19 cellular contexts compared by ENCODE assay signal in genomic region chr1:12003762-12004161, GRCh38. TPM values are rescaled to one million over a fixed set of nuclear protein-coding genes. Genes with fewer than 3 reads are reported as not detected.
"Had no signal": no experiment of that assay in that cellular context is flagged by ENCODE, and none has a peak within 500 bp of the region (broad histone marks: within the 10 kb centered on the region; RNA-seq: fewer than 3 reads in every experiment).

No MANE protein-coding gene starts in this region.

- H3K4me1 ChIP-seq: gastrocnemius medialis, right atrium auricular region, sigmoid colon, tibial artery, vagina had no signal

- H3K27me3 Mint-ChIP-seq: naive thymus-derived CD4-positive, alpha-beta T cell had no signal

- H3K4me3 Mint-ChIP-seq: naive thymus-derived CD4-positive, alpha-beta T cell had no signal

- H3K9me3 Mint-ChIP-seq: naive thymus-derived CD4-positive, alpha-beta T cell had no signal

- DNase-seq: effector memory CD4-positive, alpha-beta T cell; gastrocnemius medialis; islet precursor cell; mammary epithelial cell; naive thymus-derived CD4-positive, alpha-beta T cell; sigmoid colon; stimulated activated CD4-positive, alpha-beta T cell treated with anti-CD3 and anti-CD28 coated beads, Interleukin-2, amount 100 ng/mL, for 24 hours; stimulated activated naive CD8-positive, alpha-beta T cell treated with anti-CD3 and anti-CD28 coated beads, Interleukin-15, Interleukin-2, amounts not matched to agents 100 U/mL and 50 U/mL, for 24 hours; tibial artery; upper lobe of left lung had no signal

- H3K9me3 ChIP-seq: esophagus muscularis mucosa, gastrocnemius medialis, right atrium auricular region, sigmoid colon, tibial artery, upper lobe of left lung, vagina had no signal

- H3K27ac ChIP-seq: epithelial cell of prostate, esophagus muscularis mucosa, right atrium auricular region, sigmoid colon, skin epidermis, tibial artery, upper lobe of left lung, vagina had no signal

- H3K4me3 ChIP-seq: esophagus muscularis mucosa, gastrocnemius medialis, right atrium auricular region, sigmoid colon, skin epidermis, tibial artery, upper lobe of left lung, vagina had no signal

- H3K27me3 ChIP-seq: esophagus muscularis mucosa, gastrocnemius medialis, right atrium auricular region, sigmoid colon, tibial artery, upper lobe of left lung, vagina had no signal

- ATAC-seq: left lobe of liver; naive thymus-derived CD4-positive, alpha-beta T cell; stimulated activated naive CD8-positive, alpha-beta T cell treated with anti-CD3 and anti-CD28 coated beads, Interleukin-15, Interleukin-2, amounts not matched to agents 100 U/mL and 50 U/mL, for 24 hours had no signal

RNA-seq across cellular contexts. Expression of gene TNFRSF8, which starts 59.3 kb away (rescaled TPM):
- total RNA-seq: mammary epithelial cell, osteocyte, temporal lobe had no signal
- polyA plus RNA-seq: naive thymus-derived CD4-positive, alpha-beta T cell; neural cell had no signal
